In genomic region chr9:95477441-95477840, GRCh38 we compare ENCODE assay signal across 22 cellular contexts. TPM values are rescaled to one million over a fixed set of nuclear protein-coding genes. Genes with fewer than 3 reads are reported as not detected.
DNase-seq lines count a peak whose midpoint lies in the region; ATAC-seq, FAIRE-seq and TF ChIP-seq lines count a peak whose summit lies in the region.
"Had no signal": no experiment of that assay in that cellular context is flagged by ENCODE, and none has a peak within 500 bp of the region (broad histone marks: within the 10 kb centered on the region; RNA-seq: fewer than 3 reads in every experiment).

No MANE protein-coding gene starts in this region.

- H3K9ac ChIP-seq in mammary epithelial cell (ENCODE audit: insufficient read depth, low read length): no peak overlapping the region
- no peak overlapping the region for H3K9ac ChIP-seq in H1 (replicated peaks in 1 of 4; ENCODE audit: extremely low read depth in 1 of 4, low read depth in 3 of 4, low read length in 3 of 4)

- in situ Hi-C loops in mammary epithelial cell (cut with MboI; ENCODE audit: low sequenced_read_pairs in 2 of 2): no loop called here

- BruUV-seq in mammary epithelial cell (replicated peaks; lab: Mats Ljungman, UMichigan) (no TSS peak), MCF 10A (replicated peaks; lab: Mats Ljungman, UMichigan) (no TSS peak)

- no peaks in the 10 kb centered on the region for H3K27me3 ChIP-seq in mammary epithelial cell (ENCODE audit: insufficient read depth, low read length)
- no peaks in the 10 kb centered on the region for H3K27me3 ChIP-seq in H1 (replicated peaks in 1 of 4; ENCODE audit: control insufficient read depth in 3 of 4, extremely low read depth in 1 of 4, insufficient read depth in 3 of 4, low read length in 3 of 4)
- H3K27me3 ChIP-seq: sigmoid colon, transverse colon had no signal

- no peak overlapping the region for H2AK5ac ChIP-seq in H1 (ENCODE audit: low read depth, low read length)

- dilution Hi-C loops in mammary epithelial cell (cut with HindIII; ENCODE audit: low sequenced_read_pairs): no loop called here

- WGBS in mammary epithelial cell (ENCODE audit: low coverage, missing lambda C conversion rate): 19% methylated on average over 6 of the region's 11 CpGs
- 75% methylated on average over 11 of the region's 11 CpGs; no CpG with 5 or more reads in 1 of the 2 experiments for WGBS in H1 (ENCODE audit: extremely low coverage in 1 of 2, insufficient coverage in 1 of 2, insufficient read length in 1 of 2, insufficient replicate concordance in 2 of 2, low coverage in 1 of 2, low lambda C conversion rate in 2 of 2, missing lambda C conversion rate in 1 of 2), 2 experiments

- no peak overlapping the region for H4K8ac ChIP-seq in H1 (ENCODE audit: extremely low read depth, insufficient read depth, low read length)

- H2BK12ac ChIP-seq in H1 (ENCODE audit: low read depth, low read length): no peak overlapping the region

- no peak overlapping the region; the same call in 1 of the 2 replicates for H2BK15ac ChIP-seq in H1 (ENCODE audit: low read length)

- H3K4me3 ChIP-seq in mammary epithelial cell (replicated peaks in 1 of 3; ENCODE audit: insufficient read depth in 1 of 3, low read depth in 2 of 3, low read length in 3 of 3): no peak overlapping the region
- no peak overlapping the region for H3K4me3 ChIP-seq in H1 (ENCODE audit: extremely low read depth in 1 of 4, insufficient read depth in 2 of 4, low read depth in 3 of 4, low read length in 4 of 4)
- H3K4me3 ChIP-seq: sigmoid colon, transverse colon had no signal

- H3K4me3 Mint-ChIP-seq in MCF 10A (ENCODE audit: unreplicated experiment): no peak overlapping the region
- H3K4me3 Mint-ChIP-seq: activated T-helper 17 cell treated with anti-CD3 and anti-CD28 coated beads, Interleukin-2, amount 50 U/mL, for 72 hours; B cell; stimulated activated naive B cell treated with anti-CD40 and anti-IgM and Interleukin-4, amounts not matched to agents 10 μg/mL and 1 μg/mL and 100 μg/mL, for 72 hours had no signal

- H3K79me2 ChIP-seq in mammary epithelial cell (ENCODE audit: insufficient read depth, low read length) (no peaks in the 10 kb centered on the region), H1 (ENCODE audit: control insufficient read depth in 1 of 2, insufficient read depth in 2 of 2, low read length in 2 of 2) (no peaks in the 10 kb centered on the region)

- H3K79me1 ChIP-seq in H1 (ENCODE audit: low read depth, low read length): no peaks in the 10 kb centered on the region; the same call in 1 of the 2 replicates

- H3K9me3 ChIP-seq in mammary epithelial cell (replicated peaks; ENCODE audit: insufficient read depth, low read length) (no peaks in the 10 kb centered on the region), H1 (ENCODE audit: insufficient read depth in 2 of 2, low read depth in 1 of 2, low read length in 1 of 2) (no peaks in the 10 kb centered on the region)
- H3K9me3 ChIP-seq: Caco-2, sigmoid colon, transverse colon had no signal

- H4K20me1 ChIP-seq in mammary epithelial cell (ENCODE audit: insufficient read depth, low read length): no peaks in the 10 kb centered on the region
- peaks cover 1 to 12% of the 10 kb centered on the region in 2 experiments for H4K20me1 ChIP-seq in H1 (replicated peaks in 1 of 2; ENCODE audit: control insufficient read depth in 1 of 2, insufficient read depth in 2 of 2, low read length in 2 of 2)

- H3K4ac ChIP-seq in H1 (replicated peaks; ENCODE audit: insufficient read length, low read depth, low read length): no peak overlapping the region

- H3K27me3 Mint-ChIP-seq in MCF 10A (ENCODE audit: insufficient read depth, unreplicated experiment): no peaks in the 10 kb centered on the region
- H3K27me3 Mint-ChIP-seq: activated T-helper 17 cell treated with anti-CD3 and anti-CD28 coated beads, Interleukin-2, amount 50 U/mL, for 72 hours had no signal

- no peak overlapping the region for H4K91ac ChIP-seq in H1 (replicated peaks; ENCODE audit: insufficient read length, low read length)

- H3K4me2 ChIP-seq in mammary epithelial cell (ENCODE audit: insufficient read depth, low read depth, low read length) (no peak overlapping the region), H1 (ENCODE audit: insufficient read depth in 1 of 2, low read depth in 2 of 2, low read length in 2 of 2) (peak overlapping the region; percentile 22 to 37; a peak in 3 of 4 replicates)

- TF ChIP-seq CTCF in mammary epithelial cell (conservative IDR thresholded peaks at IDR 0.05 in 1 of 2, IDR thresholded peaks at IDR 0.05 in 1 of 2; ENCODE audit: extremely low read depth in 1 of 2, insufficient read depth in 1 of 2, low read depth in 1 of 2, low read length in 2 of 2) (no peak), MCF 10A (IDR thresholded peaks at IDR 0.05; ENCODE audit: unreplicated experiment) (no peak), H1 (IDR thresholded peaks at IDR 0.05; ENCODE audit: control extremely low read depth in 1 of 3, insufficient read depth in 1 of 3, low read depth in 1 of 3, low read length in 3 of 3) (no peak)

- H3K56ac ChIP-seq in H1 (replicated peaks; ENCODE audit: insufficient read length, low read depth, low read length): no peak overlapping the region

- H3K27ac Mint-ChIP-seq in MCF 10A (ENCODE audit: low read depth, unreplicated experiment): no peak overlapping the region
- H3K27ac Mint-ChIP-seq: activated T-helper 17 cell treated with anti-CD3 and anti-CD28 coated beads, Interleukin-2, amount 50 U/mL, for 72 hours; B cell; stimulated activated naive B cell treated with anti-CD40 and anti-IgM and Interleukin-4, amounts not matched to agents 10 μg/mL and 1 μg/mL and 100 μg/mL, for 72 hours had no signal

- no peak overlapping the region for H3K18ac ChIP-seq in H1 (ENCODE audit: extremely low read depth, low read length)

- FAIRE-seq in H1 (lab: Jason Lieb, UNC): no peak
- FAIRE-seq: endometrium, GM18507 had no signal

- TF ChIP-seq EP300 in H1 (IDR thresholded peaks at IDR 0.05; ENCODE audit: borderline replicate concordance in 1 of 2, low read depth in 2 of 2, low read length in 2 of 2): no peak

- no peak overlapping the region for H3K23ac ChIP-seq in H1 (ENCODE audit: insufficient read length)

- 0 out of 2 replicates have a peak overlapping the region, but pooled peaks have one; percentile 13 for H2BK5ac ChIP-seq in H1 (ENCODE audit: low read depth, low read length)

- TF ChIP-seq POLR2A in H1 (IDR thresholded peaks at IDR 0.05; ENCODE audit: control extremely low read depth in 1 of 2, low read depth in 2 of 2, low read length in 2 of 2): no peak

- no peak overlapping the region for H3K14ac ChIP-seq in H1 (ENCODE audit: insufficient read length)

- H3K27ac ChIP-seq in mammary epithelial cell (ENCODE audit: insufficient read depth, low read depth, low read length): no peak overlapping the region
- peak overlapping the region; percentile 11; the same call in 1 of the 2 replicates for H3K27ac ChIP-seq in H1 (ENCODE audit: low read depth, low read length)
- H3K27ac ChIP-seq: 22Rv1, sigmoid colon, transverse colon had no signal

- no peaks in the 10 kb centered on the region for H3K23me2 ChIP-seq in H1 (ENCODE audit: low read depth, low read length)

- no peak for TF ChIP-seq RAD21 in H1 (IDR thresholded peaks at IDR 0.05 in 1 of 2, conservative IDR thresholded peaks at IDR 0.05 in 1 of 2; ENCODE audit: low read depth in 2 of 2, low read length in 2 of 2)

- H3K9me3 Mint-ChIP-seq in MCF 10A (ENCODE audit: unreplicated experiment): no peaks in the 10 kb centered on the region
- H3K9me3 Mint-ChIP-seq: activated T-helper 17 cell treated with anti-CD3 and anti-CD28 coated beads, Interleukin-2, amount 50 U/mL, for 72 hours; stimulated activated naive B cell treated with anti-CD40 and anti-IgM and Interleukin-4, amounts not matched to agents 10 μg/mL and 1 μg/mL and 100 μg/mL, for 72 hours had no signal

- ATAC-seq in HG02885 (IDR thresholded peaks at IDR 0.05; ENCODE audit: poor library complexity, unreplicated experiment): no peak
- ATAC-seq: activated T-helper 17 cell treated with anti-CD3 and anti-CD28 coated beads, Interleukin-2, amount 50 U/mL, for 72 hours; stimulated activated naive B cell treated with anti-CD40 and anti-IgM and Interleukin-4, amounts not matched to agents 10 μg/mL and 1 μg/mL and 100 μg/mL, for 72 hours had no signal

- no peak overlapping the region for H2BK20ac ChIP-seq in H1 (ENCODE audit: low read length)

- H3K36me3 ChIP-seq in mammary epithelial cell (ENCODE audit: insufficient read depth, low read length) (no peaks in the 10 kb centered on the region), H1 (ENCODE audit: control insufficient read depth in 2 of 4, insufficient read depth in 4 of 4, low read length in 3 of 4) (peaks cover 13 to 80% (median 35%) of the 10 kb centered on the region in 4 experiments)

- intact Hi-C loops in mammary epithelial cell (cut with micrococcal nuclease): no loop called here
- intact Hi-C loops in MCF 10A (cut with micrococcal nuclease): no loop called here

- H2AFZ ChIP-seq in mammary epithelial cell (ENCODE audit: low read depth, low read length): peak overlapping the region; percentile 59
- H2AFZ ChIP-seq in H1 (ENCODE audit: low read length): no peak overlapping the region

- H3K4me1 ChIP-seq in mammary epithelial cell (ENCODE audit: insufficient read depth, low read length): peaks cover 7% of the 10 kb centered on the region
- peaks cover 9 to 24% (median 15%) of the 10 kb centered on the region in 4 experiments for H3K4me1 ChIP-seq in H1 (replicated peaks in 1 of 4; ENCODE audit: control insufficient read depth in 3 of 4, insufficient read depth in 4 of 4, low read length in 3 of 4)
- H3K4me1 ChIP-seq: Caco-2 had no signal

- no peaks in the 10 kb centered on the region for H3K4me1 Mint-ChIP-seq in MCF 10A (ENCODE audit: insufficient read depth, unreplicated experiment)
- H3K4me1 Mint-ChIP-seq: B cell had no signal

- DNase-seq in mammary epithelial cell (no peak), MCF 10A (ENCODE audit: unreplicated experiment) (no peak), H1 (ENCODE audit: low read depth in 1 of 2, low spot score in 2 of 2) (no peak), midbrain (lab: John Stamatoyannopoulos, UW) (peak; percentile 90), superior temporal gyrus (ENCODE audit: extremely low spot score) (peak; percentile 90)
- DNase-seq in activated effector memory CD4-positive, alpha-beta T cell treated with Interleukin-2 at 50 U/mL for 16 hours: no peak
- DNase-seq in activated effector memory CD4-positive, alpha-beta T cell treated with anti-CD3 and anti-CD28 coated beads, Interleukin-2, amount 50 U/mL, for 16 hours: no peak
- DNase-seq: activated CD4-positive, alpha-beta T cell treated with anti-CD3 and anti-CD28 coated beads for 4 hours; Caco-2; Kasumi-1; NCI-H1092 treated with DMSO at 0.1 percent for 48 hours; NCI-H2107; NCI-H510A; sigmoid colon; stimulated activated naive B cell treated with anti-CD40 and anti-IgM and Interleukin-4, amounts not matched to agents 10 μg/mL and 1 μg/mL and 100 μg/mL, for 72 hours; transverse colon had no signal

- peaks cover 37% of the 10 kb centered on the region for H3K36me3 Mint-ChIP-seq in MCF 10A (ENCODE audit: insufficient read depth, unreplicated experiment)

- H4K5ac ChIP-seq in H1 (ENCODE audit: insufficient read length, low read depth, low read length): no peak overlapping the region

- no peak overlapping the region for H2BK120ac ChIP-seq in H1 (replicated peaks; ENCODE audit: low read depth, low read length)

- CTCF ChIA-PET in mammary epithelial cell (lab: Charles Lee; ENCODE audit: low non-redundant PET) (no interaction called here), MCF 10A (lab: Yijun Ruan, JAX) (no interaction called here), H1 (lab: Charles Lee; ENCODE audit: partially characterized antibody) (interaction anchor here (1.0 to 1.3 kb wide), 2 partner anchors 15 to 309 kb away, joined by 3 read pairs; no protein-coding TSS in a partner anchor)

- POLR2A ChIA-PET in MCF 10A (lab: Yijun Ruan, JAX) (no interaction called here), H1 (lab: Charles Lee; ENCODE audit: partially characterized antibody) (no interaction called here)

RNA-seq across cellular contexts. Expression of gene PTCH1, which starts 39.3 kb away (rescaled TPM):
- total RNA-seq in mammary epithelial cell: 1 to 10 TPM; 5.0 to 7.0 TPM
- polyA plus RNA-seq in mammary epithelial cell: 1.7 TPM
- polyA minus RNA-seq in mammary epithelial cell: 9.3 TPM
- 3.6 and 4.7 TPM in 2 replicates for total RNA-seq in MCF 10A (2022)
- 34.1 and 42.3 TPM in 2 replicates for total RNA-seq in H1 (2021; fragmentation: NEBNext Ultra II Directional; extraction: Animal tissue kit (Norgen Biotek cat#: 25700))
- 6.4 and 17.9 TPM in 2 replicates for polyA plus RNA-seq in H1 (2011; rRNA removed)
- 6.7 TPM for polyA plus RNA-seq in H1 (2011; cell fraction: cytosol; rRNA removed)
- 30.2 TPM for polyA plus RNA-seq in H1 (2011; cell fraction: nucleus; rRNA removed)
- polyA plus RNA-seq in H1 (2012, experiment 1 of 2): 8.8 to 11.1 TPM (median 10.7 TPM) in 4 replicates
- 14.3 TPM for polyA plus RNA-seq in H1 (2012, experiment 2 of 2)
- polyA plus RNA-seq in H1 (2013, experiment 1 of 2): 12.6 TPM
- polyA plus RNA-seq in H1 (2013, experiment 2 of 2): 12.5 TPM
- polyA minus RNA-seq in H1 (2011; rRNA and poly(A)+ RNA removed): 18.6 and 19.0 TPM in 2 replicates
- 24.4 TPM for polyA minus RNA-seq in H1 (2011; cell fraction: cytosol; rRNA and poly(A)+ RNA removed)
- polyA minus RNA-seq in H1 (2011; cell fraction: nucleus; rRNA and poly(A)+ RNA removed): 60.1 TPM

Comparison
In these comparisons a context has a peak if more than half of its experiments do, and no peak if none do; other contexts are left out.
1. DNase-seq: peak in midbrain (single experiment) and superior temporal gyrus (single experiment); none in mammary epithelial cell (single experiment), MCF 10A (single experiment), H1 (0 of 2), activated effector memory CD4-positive, alpha-beta T cell treated with Interleukin-2 at 50 U/mL for 16 hours (single experiment) and activated effector memory CD4-positive, alpha-beta T cell treated with anti-CD3 and anti-CD28 coated beads, Interleukin-2, amount 50 U/mL, for 16 hours (single experiment).